In genomic region chr3:4841225-4841624, GRCh38 we compare ENCODE assay signal across 16 cellular contexts.
DNase-seq lines count a peak whose midpoint lies in the region; ATAC-seq and TF ChIP-seq lines count a peak whose summit lies in the region.
"Had no signal": no experiment of that assay in that cellular context is flagged by ENCODE, and none has a peak within 500 bp of the region (broad histone marks: within the 10 kb centered on the region; RNA-seq: fewer than 3 reads in every experiment).

No MANE protein-coding gene starts in this region.

- H3K4me1 Mint-ChIP-seq in T-helper 1 cell treated with Interleukin-12 subunit alpha and Interleukin-12 subunit beta and Interleukin-4 antibody, amounts not matched to agents 30 μg/mL and 1 μg/mL, for 36 hours (ENCODE audit: low read depth), result peaks cover 86% of the 10 kb centered on the region
- peaks cover 100% of the 10 kb centered on the region for H3K4me1 Mint-ChIP-seq in activated naive CD8-positive, alpha-beta T cell treated with anti-CD3 and anti-CD28 coated beads, Interleukin-2, amount 50 U/mL, for 24 hours
- H3K4me1 Mint-ChIP-seq in natural killer cell, result peaks cover 33 to 36% of the 10 kb centered on the region in 2 donors
- H3K4me1 Mint-ChIP-seq: nephron progenitor cell had no signal

- peak overlapping the region; percentile 55; the same call in 1 of the 2 replicates for H3K18ac ChIP-seq in IMR-90 (ENCODE audit: low read depth, low read length)

- peak overlapping the region; percentile 52 for H2BK120ac ChIP-seq in IMR-90 (ENCODE audit: low read depth, low read length)

- H3K36me3 ChIP-seq in IMR-90 (ENCODE audit: control insufficient read depth, insufficient read depth, low read length), result no peaks in the 10 kb centered on the region

- no peak overlapping the region for H3K9ac ChIP-seq in IMR-90 (ENCODE audit: low read depth, low read length)
- H3K9ac ChIP-seq: SK-N-SH had no signal

- H3K27me3 ChIP-seq in IMR-90 (ENCODE audit: control insufficient read depth, insufficient read depth, low read length), result no peaks in the 10 kb centered on the region

- peak overlapping the region; percentile 19; the same call in 1 of the 2 replicates for H4K91ac ChIP-seq in IMR-90 (ENCODE audit: insufficient read depth, low read depth, low read length)

- peaks cover 3% of the 10 kb centered on the region for H3K9me3 Mint-ChIP-seq in T-helper 1 cell treated with Interleukin-12 subunit alpha and Interleukin-12 subunit beta and Interleukin-4 antibody, amounts not matched to agents 30 μg/mL and 1 μg/mL, for 36 hours
- H3K9me3 Mint-ChIP-seq in activated naive CD8-positive, alpha-beta T cell treated with anti-CD3 and anti-CD28 coated beads, Interleukin-2, amount 50 U/mL, for 24 hours, result peaks cover 11% of the 10 kb centered on the region
- no peaks in the 10 kb centered on the region for H3K9me3 Mint-ChIP-seq in natural killer cell
- H3K9me3 Mint-ChIP-seq: nephron progenitor cell had no signal

- ATAC-seq in IMR-90 (ENCODE audit: low read depth), result no peak
- ATAC-seq in activated naive CD8-positive, alpha-beta T cell treated with anti-CD3 and anti-CD28 coated beads, Interleukin-2, amount 50 U/mL, for 24 hours, result no peak
- ATAC-seq in natural killer cell, result no peak
- ATAC-seq: psoas muscle had no signal

- H3K4me3 ChIP-seq in IMR-90 (ENCODE audit: insufficient read depth, low read depth, low read length), result no peak overlapping the region
- H3K4me3 ChIP-seq: psoas muscle had no signal

- TF ChIP-seq CTCF in IMR-90 (conservative IDR thresholded peaks at IDR 0.05; ENCODE audit: low read depth, low read length), result no peak
- TF ChIP-seq CTCF in natural killer cell (IDR thresholded peaks at IDR 0.05), result no peak

- H3K27ac ChIP-seq in IMR-90 (ENCODE audit: insufficient read depth, low read length), result no peak overlapping the region
- H3K27ac ChIP-seq: psoas muscle had no signal

- H2BK15ac ChIP-seq in IMR-90 (ENCODE audit: low read depth, low read length), result peak overlapping the region; percentile 9; the same call in 2 of the 3 replicates

- no peak overlapping the region for H3K56ac ChIP-seq in IMR-90 (ENCODE audit: extremely low read depth, insufficient read depth, low read length)

- H3K9me1 ChIP-seq in IMR-90 (ENCODE audit: insufficient read depth, low read length), result peaks cover 6% of the 10 kb centered on the region; the same call in 1 of the 2 replicates

- TF ChIP-seq POLR2A in IMR-90 (IDR thresholded peaks at IDR 0.05; ENCODE audit: low read depth, low read length), result no peak

- peak overlapping the region; percentile 68 for H3K4ac ChIP-seq in IMR-90 (ENCODE audit: low read depth, low read length)

- no peaks in the 10 kb centered on the region for H4K20me1 ChIP-seq in IMR-90 (ENCODE audit: insufficient read depth, low read length)

- peak overlapping the region; percentile 61 for H3K4me3 Mint-ChIP-seq in T-helper 1 cell treated with Interleukin-12 subunit alpha and Interleukin-12 subunit beta and Interleukin-4 antibody, amounts not matched to agents 30 μg/mL and 1 μg/mL, for 36 hours
- H3K4me3 Mint-ChIP-seq in activated naive CD8-positive, alpha-beta T cell treated with anti-CD3 and anti-CD28 coated beads, Interleukin-2, amount 50 U/mL, for 24 hours, result no peak overlapping the region
- no peak overlapping the region for H3K4me3 Mint-ChIP-seq in natural killer cell
- H3K4me3 Mint-ChIP-seq: nephron progenitor cell had no signal

- no peak for DNase-seq in T-helper 1 cell
- peak; percentile 29 for DNase-seq in IMR-90
- DNase-seq in activated naive CD8-positive, alpha-beta T cell treated with anti-CD3 and anti-CD28 coated beads, Interleukin-2, amount 50 U/mL, for 24 hours, result no peak
- no peak for DNase-seq in natural killer cell
- no peak for DNase-seq in germinal center (ENCODE audit: low spot score)
- no peak for DNase-seq in COLO668 (lab: John Stamatoyannopoulos, UW; ENCODE audit: unreplicated experiment)
- DNase-seq in activated CD4-positive, alpha-beta T cell treated with anti-CD3 and anti-CD28 coated beads for 48 hours, result no peak
- DNase-seq: EL, foreskin melanocyte, NCI-H1930, NCI-H526, nephron progenitor cell, PC-3, psoas muscle, SK-N-SH had no signal

- peak overlapping the region; percentile 90 for H3K27ac Mint-ChIP-seq in T-helper 1 cell treated with Interleukin-12 subunit alpha and Interleukin-12 subunit beta and Interleukin-4 antibody, amounts not matched to agents 30 μg/mL and 1 μg/mL, for 36 hours
- H3K27ac Mint-ChIP-seq in activated naive CD8-positive, alpha-beta T cell treated with anti-CD3 and anti-CD28 coated beads, Interleukin-2, amount 50 U/mL, for 24 hours, result peak overlapping the region; percentile 99
- peak overlapping the region; percentile 67 to 69 for H3K27ac Mint-ChIP-seq in natural killer cell
- H3K27ac Mint-ChIP-seq: nephron progenitor cell had no signal

- H4K5ac ChIP-seq in IMR-90 (ENCODE audit: low read depth, low read length), result no peak overlapping the region; the same call in 1 of the 2 replicates

- H3K9me3 ChIP-seq in IMR-90 (ENCODE audit: control insufficient read depth, insufficient read depth, low read length), result no peaks in the 10 kb centered on the region
- H3K9me3 ChIP-seq: psoas muscle, SK-N-SH had no signal

- H3K27me3 Mint-ChIP-seq in T-helper 1 cell treated with Interleukin-12 subunit alpha and Interleukin-12 subunit beta and Interleukin-4 antibody, amounts not matched to agents 30 μg/mL and 1 μg/mL, for 36 hours (ENCODE audit: low read depth), result no peaks in the 10 kb centered on the region
- H3K27me3 Mint-ChIP-seq in activated naive CD8-positive, alpha-beta T cell treated with anti-CD3 and anti-CD28 coated beads, Interleukin-2, amount 50 U/mL, for 24 hours, result no peaks in the 10 kb centered on the region
- H3K27me3 Mint-ChIP-seq in natural killer cell (ENCODE audit: low read depth in 2 of 2), result no peaks in the 10 kb centered on the region

- peak overlapping the region; percentile 20; the same call in 1 of the 2 replicates for H3K23ac ChIP-seq in IMR-90 (ENCODE audit: low read depth, low read length)

- CTCF ChIA-PET in IMR-90 (lab: Yijun Ruan, JAX), result interaction anchor here (1.2 to 1.3 kb wide), 2 partner anchors 120 to 185 kb away, joined by 3 to 7 read pairs; no protein-coding TSS in a partner anchor

- no peak overlapping the region for H2BK5ac ChIP-seq in IMR-90 (ENCODE audit: low read depth, low read length, poor library complexity, severe bottlenecking)

- H3K4me2 ChIP-seq in IMR-90 (ENCODE audit: low read depth, low read length), result no peak overlapping the region
- H3K4me2 ChIP-seq: SK-N-SH had no signal

- H2AFZ ChIP-seq in IMR-90 (replicated peaks; ENCODE audit: low read length, poor library complexity), result no peak overlapping the region

- no peak overlapping the region for H4K8ac ChIP-seq in IMR-90 (ENCODE audit: low read depth in 2 of 2, low read length in 2 of 2)

- peak overlapping the region; percentile 44 for H3K14ac ChIP-seq in IMR-90 (replicated peaks; ENCODE audit: low read depth, low read length)

- 80% methylated on average over 1 of the region's 3 CpGs; no CpG with 5 or more reads in 1 of the 2 experiments for WGBS in IMR-90 (ENCODE audit: extremely low coverage in 2 of 2, insufficient read length in 1 of 2), 2 experiments

- dilution Hi-C loops in IMR-90 (cut with HindIII; ENCODE audit: low sequenced_read_pairs, unreplicated experiment), result no loop called here

- H2AK9ac ChIP-seq in IMR-90 (replicated peaks; ENCODE audit: low read depth, low read length, poor library complexity), result no peak overlapping the region

- intact Hi-C loops in IMR-90 (cut with micrococcal nuclease), result loop anchor here (5.0 kb wide), 3 partner anchors 99 to 136 kb away; partner anchors contain the start of gene BHLHE40
- intact Hi-C loops in natural killer cell (cut with micrococcal nuclease), result no loop called here

- peaks cover 6% of the 10 kb centered on the region for H3K4me1 ChIP-seq in IMR-90 (ENCODE audit: control insufficient read depth, insufficient read depth, low read length)
- H3K4me1 ChIP-seq: psoas muscle had no signal

- H3K36me3 Mint-ChIP-seq in T-helper 1 cell treated with Interleukin-12 subunit alpha and Interleukin-12 subunit beta and Interleukin-4 antibody, amounts not matched to agents 30 μg/mL and 1 μg/mL, for 36 hours (ENCODE audit: low read depth), result peaks cover 41% of the 10 kb centered on the region
- peaks cover 58% of the 10 kb centered on the region for H3K36me3 Mint-ChIP-seq in activated naive CD8-positive, alpha-beta T cell treated with anti-CD3 and anti-CD28 coated beads, Interleukin-2, amount 50 U/mL, for 24 hours (ENCODE audit: low read depth)
- no peaks in the 10 kb centered on the region for H3K36me3 Mint-ChIP-seq in natural killer cell

- BruUV-seq in IMR-90 (replicated peaks; lab: Mats Ljungman, UMichigan), result no TSS peak

- no peaks in the 10 kb centered on the region for H3K79me1 ChIP-seq in IMR-90 (ENCODE audit: low read depth in 1 of 2, low read length in 2 of 2)

- peak overlapping the region; percentile 42; the same call in 1 of the 2 replicates for H2AK5ac ChIP-seq in IMR-90 (ENCODE audit: low read depth, low read length)

- in situ Hi-C loops in IMR-90 (cut with MboI; ENCODE audit: low sequenced_read_pairs), result no loop called here

- POLR2A ChIA-PET in IMR-90 (lab: Charles Lee; ENCODE audit: unreplicated experiment), result interaction anchor here (1.3 kb wide), 1 partner anchor 10 kb away, joined by 3 read pairs; no protein-coding TSS in a partner anchor

- TF ChIP-seq RAD21 in IMR-90 (IDR thresholded peaks at IDR 0.05; ENCODE audit: low read length), result no peak

- peak overlapping the region; percentile 82 for H2BK20ac ChIP-seq in IMR-90 (ENCODE audit: low read depth, low read length)

TF ChIP-seq in IMR-90, 13 proteins besides CTCF, POLR2A, EP300 and RAD21:
- TF ChIP-seq NFE2L2 (IDR thresholded peaks at IDR 0.05; ENCODE audit: low read depth, low read length), result no peak
